ENCODE assay signal across 27 cellular contexts in genomic region chr2:211692689-211693088, GRCh38.
DNase-seq lines count a peak whose midpoint lies in the region; TF ChIP-seq lines count a peak whose summit lies in the region.
"Had no signal": no experiment of that assay in that cellular context is flagged by ENCODE, and none has a peak within 500 bp of the region (broad histone marks: within the 10 kb centered on the region; RNA-seq: fewer than 3 reads in every experiment).

No MANE protein-coding gene starts in this region.

- no peaks in the 10 kb centered on the region for H3K9me3 ChIP-seq in neural cell (ENCODE audit: low read length)
- H3K9me3 ChIP-seq: A549; BE2C; BLaER1; BLaER1 treated with 17β-estradiol and CSF1 and Interleukin-3, amounts not matched to agents 10 nM and 100 nM; Caco-2 had no signal

- H3K27me3 ChIP-seq in neural cell (ENCODE audit: insufficient read depth, low read depth, low read length), result no peaks in the 10 kb centered on the region
- H3K27me3 ChIP-seq: BE2C; BLaER1; BLaER1 treated with 17β-estradiol and CSF1 and Interleukin-3, amounts not matched to agents 10 nM and 100 nM had no signal

- no peak for DNase-seq in OCI-M1 (lab: John Stamatoyannopoulos, UW)
- DNase-seq: 8988T; ACHN; AML-193; BE2C; C1 segment of cervical spinal cord; Caco-2; Calu3; CD4-positive, alpha-beta memory T cell; CD4-positive, alpha-beta T cell; CD4-positive, CD25-positive, alpha-beta regulatory T cell; CD8-positive, alpha-beta memory T cell; CD8-positive, alpha-beta T cell; COR-L47; DMS 273 treated with DMSO at 0.1 percent for 48 hours; DMS153; DMS53; DMS79; DMS79 treated with DMSO at 0.1 percent for 48 hours; DND-41; EL had no signal

- TF ChIP-seq RAD21 in neural cell (conservative IDR thresholded peaks at IDR 0.05), result no peak

- peak overlapping the region; percentile 21 for H3K27ac ChIP-seq in neural cell (ENCODE audit: low read length)
- H3K27ac ChIP-seq: 22Rv1; A549; BLaER1; BLaER1 treated with 17β-estradiol and CSF1 and Interleukin-3, amounts not matched to agents 10 nM and 100 nM; C4-2B had no signal

- no peak overlapping the region for H3K4me2 ChIP-seq in neural cell (ENCODE audit: low read length)
- H3K4me2 ChIP-seq: A549; BLaER1; BLaER1 treated with 17β-estradiol and CSF1 and Interleukin-3, amounts not matched to agents 10 nM and 100 nM had no signal

- H3K9ac ChIP-seq in neural cell (ENCODE audit: low read length), result no peak overlapping the region
- H3K9ac ChIP-seq: BLaER1; BLaER1 treated with 17β-estradiol and CSF1 and Interleukin-3, amounts not matched to agents 10 nM and 100 nM had no signal

- no peaks in the 10 kb centered on the region for H3K9me2 ChIP-seq in neural cell (ENCODE audit: insufficient read depth, low read length)

- no peaks in the 10 kb centered on the region for H4K20me1 ChIP-seq in neural cell (ENCODE audit: insufficient read depth)
- H4K20me1 ChIP-seq: BLaER1; BLaER1 treated with 17β-estradiol and CSF1 and Interleukin-3, amounts not matched to agents 10 nM and 100 nM had no signal

- no peak for TF ChIP-seq CTCF in neural cell (IDR thresholded peaks at IDR 0.05; ENCODE audit: poor library complexity, severe bottlenecking)

- H3F3A ChIP-seq in neural cell (ENCODE audit: insufficient read depth, low read length, poor library complexity, severe bottlenecking), result peaks cover 3% of the 10 kb centered on the region

- H2AFZ ChIP-seq in neural cell (ENCODE audit: low read depth, low read length), result no peak overlapping the region

- H3K36me3 ChIP-seq in neural cell (ENCODE audit: insufficient read depth, low read length), result no peaks in the 10 kb centered on the region
- H3K36me3 ChIP-seq: BE2C; BLaER1; BLaER1 treated with 17β-estradiol and CSF1 and Interleukin-3, amounts not matched to agents 10 nM and 100 nM had no signal

- peak; percentile 93 for TF ChIP-seq EP300 in neural cell (conservative IDR thresholded peaks at IDR 0.05; ENCODE audit: poor library complexity, severe bottlenecking)

- peak overlapping the region; percentile 20 for H3K4me3 ChIP-seq in neural cell (ENCODE audit: low read length)
- H3K4me3 ChIP-seq: A549; BLaER1; BLaER1 treated with 17β-estradiol and CSF1 and Interleukin-3, amounts not matched to agents 10 nM and 100 nM had no signal

- H3K79me2 ChIP-seq in neural cell (replicated peaks; ENCODE audit: insufficient read depth, low read length), result no peaks in the 10 kb centered on the region

TF ChIP-seq in neural cell, 6 proteins besides CTCF, POLR2A, EP300 and RAD21:
- TF ChIP-seq TAF1 (IDR thresholded peaks at IDR 0.05; ENCODE audit: low read depth), result no peak
- peak; percentile 80 for TF ChIP-seq POLR2AphosphoS5 (IDR thresholded peaks at IDR 0.05)
TF ChIP-seq in neural cell: peak in this region for 1.
